ENCODE assay signal across 25 cellular contexts in the genomic region with DNA sequence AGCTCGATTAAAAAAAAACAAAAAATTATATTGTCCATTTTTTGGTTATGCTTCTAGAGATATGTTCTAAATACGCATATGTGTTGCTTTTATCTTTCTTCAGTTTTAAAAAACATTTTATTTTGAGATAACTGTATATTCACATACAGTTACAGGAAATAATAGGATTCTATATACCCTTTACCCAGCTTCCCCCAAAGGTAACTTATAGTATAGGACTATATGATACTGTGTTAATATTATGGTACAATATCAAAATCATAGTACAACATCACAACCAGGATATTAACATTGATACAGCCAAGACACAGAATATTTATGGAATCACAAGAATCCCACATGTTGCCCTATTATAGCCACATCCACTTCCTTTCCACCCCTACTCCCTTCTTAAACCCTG.
"Had no signal": no experiment of that assay in that cellular context is flagged by ENCODE, and none has a peak within 500 bp of the region (broad histone marks: within the 10 kb centered on the region; RNA-seq: fewer than 3 reads in every experiment).

No MANE protein-coding gene starts in this region.

- H3K27ac ChIP-seq: neural progenitor cell, ovary, parathyroid adenoma, psoas muscle, right lobe of liver, sigmoid colon, stomach, thoracic aorta, thyroid gland, tibial nerve, upper lobe of left lung, vagina had no signal

- H3K4me3 ChIP-seq: neural progenitor cell, ovary, psoas muscle, right lobe of liver, sigmoid colon, stomach, thoracic aorta, thyroid gland, tibial nerve, upper lobe of left lung, vagina had no signal

- H3K79me2 ChIP-seq: parathyroid adenoma had no signal

- H3K36me3 ChIP-seq: neural progenitor cell, ovary, right lobe of liver, sigmoid colon, stomach, thoracic aorta, thyroid gland, tibial nerve, upper lobe of left lung, vagina had no signal

- H3K27me3 ChIP-seq: neural progenitor cell, ovary, right lobe of liver, sigmoid colon, stomach, thyroid gland, tibial nerve, upper lobe of left lung, vagina had no signal

- H3K9me3 ChIP-seq: ovary, psoas muscle, right lobe of liver, sigmoid colon, stomach, thoracic aorta, thyroid gland, tibial nerve, upper lobe of left lung, vagina had no signal

- DNase-seq: natural killer cell; occipital lobe; ovary; posterior cingulate gyrus; psoas muscle; right cardiac atrium; right lobe of liver; sigmoid colon; small intestine; stimulated activated CD4-positive, alpha-beta T cell treated with anti-CD3 and anti-CD28 coated beads, Interleukin-15, amount 100 ng/mL, for 24 hours; stimulated activated CD4-positive, alpha-beta T cell treated with anti-CD3 and anti-CD28 coated beads, Interleukin-2, amount 100 ng/mL, for 24 hours; stimulated activated CD4-positive, alpha-beta T cell treated with anti-CD3 and anti-CD28 coated beads, Interleukin-2, amount 100 ng/mL, for 48 hours; stimulated activated CD4-positive, alpha-beta T cell treated with anti-CD3 and anti-CD28 coated beads, Interleukin-4, amount 100 ng/mL, for 24 hours; stimulated activated naive B cell treated with anti-CD40 and anti-IgM and Interleukin-4, amounts not matched to agents 10 μg/mL and 1 μg/mL and 100 μg/mL, for 72 hours; stimulated activated naive CD4-positive, alpha-beta T cell treated with Interleukin-2 at 50 U/mL for 16 hours; stomach; thyroid gland; trophoblast cell; upper lobe of left lung had no signal

- H3K4me2 ChIP-seq: neural progenitor cell had no signal

- H3K4me1 ChIP-seq: neural progenitor cell, parathyroid adenoma, psoas muscle, right lobe of liver, stomach, thyroid gland, tibial nerve, upper lobe of left lung, vagina had no signal

- H3K9ac ChIP-seq: neural progenitor cell, parathyroid adenoma had no signal

- ATAC-seq: natural killer cell; psoas muscle; right cardiac atrium; right lobe of liver; stimulated activated effector memory CD8-positive, alpha-beta T cell treated with anti-CD3 and anti-CD28 coated beads, Interleukin-12 subunit alpha, Interleukin-12 subunit beta, amount 100 ng/mL, for 72 hours; stimulated activated naive B cell treated with anti-CD40 and anti-IgM and Interleukin-4, amounts not matched to agents 10 μg/mL and 1 μg/mL and 100 μg/mL, for 72 hours had no signal
